In genomic region chr11:49405743-49406142, GRCh38 we compare ENCODE assay signal across 20 cellular contexts.
"Had no signal": no experiment of that assay in that cellular context is flagged by ENCODE, and none has a peak within 500 bp of the region (broad histone marks: within the 10 kb centered on the region; RNA-seq: fewer than 3 reads in every experiment).

No MANE protein-coding gene starts in this region.

- H3K4me1 Mint-ChIP-seq: memory B cell; mesothelial cell of epicardium; natural killer cell; neural crest cell; stimulated activated effector memory CD8-positive, alpha-beta T cell treated with anti-CD3 and anti-CD28 coated beads, Interleukin-12 subunit alpha, Interleukin-12 subunit beta, amount 100 ng/mL, for 72 hours had no signal

- H3K4me1 ChIP-seq: colonic mucosa, foreskin keratinocyte, pancreas, suprapubic skin, tibial artery had no signal

- H3K27me3 Mint-ChIP-seq: memory B cell, progenitor cell of endocrine pancreas had no signal

- H3K9me3 ChIP-seq: colonic mucosa, pancreas, suprapubic skin, tibial artery had no signal

- H3K4me3 ChIP-seq: colonic mucosa, pancreas, suprapubic skin, tibial artery had no signal

- H3K27ac Mint-ChIP-seq: memory B cell; mesothelial cell of epicardium; natural killer cell; progenitor cell of endocrine pancreas; stimulated activated effector memory CD8-positive, alpha-beta T cell treated with anti-CD3 and anti-CD28 coated beads, Interleukin-12 subunit alpha, Interleukin-12 subunit beta, amount 100 ng/mL, for 72 hours had no signal

- H3K9me3 Mint-ChIP-seq: memory B cell, mesothelial cell of epicardium, neural crest cell had no signal

- H3K36me3 Mint-ChIP-seq: memory B cell; mesothelial cell of epicardium; natural killer cell; stimulated activated effector memory CD8-positive, alpha-beta T cell treated with anti-CD3 and anti-CD28 coated beads, Interleukin-12 subunit alpha, Interleukin-12 subunit beta, amount 100 ng/mL, for 72 hours had no signal

- ATAC-seq: foreskin keratinocyte; natural killer cell; pancreas; right cardiac atrium; stimulated activated effector memory CD8-positive, alpha-beta T cell treated with anti-CD3 and anti-CD28 coated beads, Interleukin-12 subunit alpha, Interleukin-12 subunit beta, amount 100 ng/mL, for 72 hours; stimulated activated naive CD8-positive, alpha-beta T cell treated with anti-CD3 and anti-CD28 coated beads, Interleukin-15, Interleukin-2, amounts not matched to agents 100 U/mL and 50 U/mL, for 24 hours had no signal

- H3K4me3 Mint-ChIP-seq: memory B cell; mesothelial cell of epicardium; natural killer cell; neural crest cell; stimulated activated effector memory CD8-positive, alpha-beta T cell treated with anti-CD3 and anti-CD28 coated beads, Interleukin-12 subunit alpha, Interleukin-12 subunit beta, amount 100 ng/mL, for 72 hours had no signal

- H3K36me3 ChIP-seq: colonic mucosa, pancreas, suprapubic skin, tibial artery had no signal

- H3K27ac ChIP-seq: colonic mucosa, foreskin keratinocyte, pancreas, suprapubic skin, tibial artery had no signal

- H3K27me3 ChIP-seq: colonic mucosa, foreskin keratinocyte, pancreas, suprapubic skin, tibial artery had no signal

- DNase-seq: cerebellar nuclear complex; colonic mucosa; dermis blood vessel endothelial cell; erythroblast; foreskin keratinocyte; natural killer cell; occipital lobe; small intestine; stimulated activated CD4-positive, alpha-beta T cell treated with anti-CD3 and anti-CD28 coated beads, Interleukin-4, amount 100 ng/mL, for 1 hour; stimulated activated CD8-positive, alpha-beta memory T cell treated with anti-CD3 and anti-CD28 coated beads, Interleukin-4, amount 100 ng/mL, for 48 hours; stimulated activated naive CD8-positive, alpha-beta T cell treated with anti-CD3 and anti-CD28 coated beads, Interleukin-15, Interleukin-2, amounts not matched to agents 100 U/mL and 50 U/mL, for 24 hours; tibial artery had no signal
